In genomic region chr17:49247949-49248348, GRCh38 we compare ENCODE assay signal across 24 cellular contexts. TPM values are rescaled to one million over a fixed set of nuclear protein-coding genes. Genes with fewer than 3 reads are reported as not detected.
DNase-seq lines count a peak whose midpoint lies in the region; ATAC-seq, FAIRE-seq and TF ChIP-seq lines count a peak whose summit lies in the region.
"Had no signal": no experiment of that assay in that cellular context is flagged by ENCODE, and none has a peak within 500 bp of the region (broad histone marks: within the 10 kb centered on the region; RNA-seq: fewer than 3 reads in every experiment).

No MANE protein-coding gene starts in this region.

- intact Hi-C loops in activated naive CD4-positive, alpha-beta T cell treated with anti-CD3 and anti-CD28 coated beads for 36 hours (cut with micrococcal nuclease) = no loop called here
- intact Hi-C loops in MCF 10A (cut with micrococcal nuclease) = no loop called here
- intact Hi-C loops in left ventricle myocardium superior (cut with micrococcal nuclease) = no loop called here

- TF ChIP-seq POLR2A in erythroblast (IDR thresholded peaks at IDR 0.05; ENCODE audit: low read length) = no peak

- no peaks in the 10 kb centered on the region for H3K4me1 Mint-ChIP-seq in activated naive CD4-positive, alpha-beta T cell treated with anti-CD3 and anti-CD28 coated beads, Interleukin-2, amount 50 U/mL, for 24 hours
- H3K4me1 Mint-ChIP-seq in activated naive CD4-positive, alpha-beta T cell treated with anti-CD3 and anti-CD28 coated beads for 36 hours (ENCODE audit: low read depth) = no peaks in the 10 kb centered on the region
- peaks cover 11% of the 10 kb centered on the region for H3K4me1 Mint-ChIP-seq in MCF 10A (ENCODE audit: insufficient read depth, unreplicated experiment)
- H3K4me1 Mint-ChIP-seq: CD4-positive, CD25-positive, alpha-beta regulatory T cell; CD8-positive, alpha-beta memory T cell; GM23338 had no signal

- POLR2A ChIA-PET in MCF 10A (lab: Yijun Ruan, JAX) = no interaction called here

- TF ChIP-seq CTCF in MCF 10A (IDR thresholded peaks at IDR 0.05; ENCODE audit: unreplicated experiment) = no peak

- peak overlapping the region; percentile 5 for H3K27ac Mint-ChIP-seq in activated naive CD4-positive, alpha-beta T cell treated with anti-CD3 and anti-CD28 coated beads, Interleukin-2, amount 50 U/mL, for 24 hours
- H3K27ac Mint-ChIP-seq in activated naive CD4-positive, alpha-beta T cell treated with anti-CD3 and anti-CD28 coated beads for 36 hours = no peak overlapping the region
- no peak overlapping the region for H3K27ac Mint-ChIP-seq in MCF 10A (ENCODE audit: low read depth, unreplicated experiment)
- H3K27ac Mint-ChIP-seq: CD4-positive, CD25-positive, alpha-beta regulatory T cell; CD8-positive, alpha-beta memory T cell; GM23338; HFFc6 had no signal

- CTCF ChIA-PET in activated naive CD4-positive, alpha-beta T cell treated with anti-CD3 and anti-CD28 coated beads for 36 hours (lab: Charles Lee) = no interaction called here
- CTCF ChIA-PET in MCF 10A (lab: Yijun Ruan, JAX) = interaction anchor here (0.6 to 1.2 kb wide), 3 partner anchors 21 to 630 kb away, joined by 3 to 4 read pairs (median 4); no protein-coding TSS in a partner anchor

- no peaks in the 10 kb centered on the region for H3K36me3 Mint-ChIP-seq in activated naive CD4-positive, alpha-beta T cell treated with anti-CD3 and anti-CD28 coated beads, Interleukin-2, amount 50 U/mL, for 24 hours
- no peaks in the 10 kb centered on the region for H3K36me3 Mint-ChIP-seq in activated naive CD4-positive, alpha-beta T cell treated with anti-CD3 and anti-CD28 coated beads for 36 hours (ENCODE audit: low read depth)
- H3K36me3 Mint-ChIP-seq in MCF 10A (ENCODE audit: insufficient read depth, unreplicated experiment) = no peaks in the 10 kb centered on the region
- H3K36me3 Mint-ChIP-seq: CD4-positive, CD25-positive, alpha-beta regulatory T cell had no signal

- H3K4me3 Mint-ChIP-seq in activated naive CD4-positive, alpha-beta T cell treated with anti-CD3 and anti-CD28 coated beads, Interleukin-2, amount 50 U/mL, for 24 hours = no peak overlapping the region
- no peak overlapping the region for H3K4me3 Mint-ChIP-seq in activated naive CD4-positive, alpha-beta T cell treated with anti-CD3 and anti-CD28 coated beads for 36 hours
- H3K4me3 Mint-ChIP-seq in MCF 10A (ENCODE audit: unreplicated experiment) = no peak overlapping the region
- H3K4me3 Mint-ChIP-seq: CD4-positive, CD25-positive, alpha-beta regulatory T cell; CD8-positive, alpha-beta memory T cell; GM23338; HFFc6 had no signal

- peak; percentile 28 for FAIRE-seq in HTR-8/SVneo (lab: Jason Lieb, UNC)
- FAIRE-seq: GM12878, GM19239, H54 had no signal

- DNase-seq in activated naive CD4-positive, alpha-beta T cell treated with anti-CD3 and anti-CD28 coated beads for 36 hours = no peak
- DNase-seq in HTR-8/SVneo (ENCODE audit: insufficient read length, low spot score) = no peak
- DNase-seq in erythroblast (lab: John Stamatoyannopoulos, UW) = peak; percentile 74 to 82
- no peak for DNase-seq in stimulated activated CD4-positive, alpha-beta T cell treated with anti-CD3 and anti-CD28 coated beads, Interleukin-2, amount 100 ng/mL, for 48 hours
- DNase-seq in MCF 10A (ENCODE audit: unreplicated experiment) = no peak
- no peak for DNase-seq in left ventricle myocardium superior
- DNase-seq: 8988T; C1 segment of cervical spinal cord; CD4-positive, CD25-positive, alpha-beta regulatory T cell; CD8-positive, alpha-beta memory T cell; COR-L47; DMS 273 treated with DMSO at 0.1 percent for 48 hours; DMS53; DND-41; EL; HCEC 1CT; HFFc6 had no signal

- ATAC-seq in left ventricle myocardium superior = no peak
- ATAC-seq: GM12878, GM23338 had no signal

- H3K9me3 Mint-ChIP-seq in activated naive CD4-positive, alpha-beta T cell treated with anti-CD3 and anti-CD28 coated beads, Interleukin-2, amount 50 U/mL, for 24 hours = no peaks in the 10 kb centered on the region
- no peaks in the 10 kb centered on the region for H3K9me3 Mint-ChIP-seq in activated naive CD4-positive, alpha-beta T cell treated with anti-CD3 and anti-CD28 coated beads for 36 hours
- H3K9me3 Mint-ChIP-seq in MCF 10A (ENCODE audit: unreplicated experiment) = no peaks in the 10 kb centered on the region
- H3K9me3 Mint-ChIP-seq: CD8-positive, alpha-beta memory T cell; GM23338; HFFc6 had no signal

- no peaks in the 10 kb centered on the region for H3K27me3 Mint-ChIP-seq in activated naive CD4-positive, alpha-beta T cell treated with anti-CD3 and anti-CD28 coated beads, Interleukin-2, amount 50 U/mL, for 24 hours
- peaks cover 7% of the 10 kb centered on the region for H3K27me3 Mint-ChIP-seq in activated naive CD4-positive, alpha-beta T cell treated with anti-CD3 and anti-CD28 coated beads for 36 hours (ENCODE audit: low read depth)
- H3K27me3 Mint-ChIP-seq in MCF 10A (ENCODE audit: insufficient read depth, unreplicated experiment) = no peaks in the 10 kb centered on the region

- BruUV-seq in MCF 10A (replicated peaks; lab: Mats Ljungman, UMichigan) = no TSS peak

RNA-seq across cellular contexts. Expression of gene PHOSPHO1, which starts 17.4 kb away (rescaled TPM):
- total RNA-seq in activated naive CD4-positive, alpha-beta T cell treated with anti-CD3 and anti-CD28 coated beads for 36 hours = not detected
- total RNA-seq in MCF 10A (2022) (not detected in 2 replicates), left ventricle myocardium superior (0.64 TPM)
- total RNA-seq: CD4-positive, CD25-positive, alpha-beta regulatory T cell; CD8-positive, alpha-beta memory T cell; HT1080 had no signal

RNA-seq across cellular contexts. Expression of gene ABI3, which starts 37.4 kb away (rescaled TPM):
- 10 to 100 TPM; 18.7 to 18.9 TPM for total RNA-seq in activated naive CD4-positive, alpha-beta T cell treated with anti-CD3 and anti-CD28 coated beads for 36 hours
- total RNA-seq in MCF 10A (2022) (not detected in 2 replicates), left ventricle myocardium superior (5.6 TPM)

RNA-seq across cellular contexts. Expression of gene GNGT2, which starts 37.6 kb away (rescaled TPM):
- total RNA-seq in activated naive CD4-positive, alpha-beta T cell treated with anti-CD3 and anti-CD28 coated beads for 36 hours = 10 to 100 TPM; 40.3 to 41.3 TPM
- total RNA-seq in MCF 10A (2022) (not detected in 2 replicates), left ventricle myocardium superior (1.2 TPM)
- total RNA-seq: G401, HFFc6 had no signal

Comparison
In these comparisons a context has a peak if more than half of its experiments do, and no peak if none do; other contexts are left out.
1. DNase-seq: peak in erythroblast (2 of 2); none in activated naive CD4-positive, alpha-beta T cell treated with anti-CD3 and anti-CD28 coated beads for 36 hours (single experiment), HTR-8/SVneo (single experiment), stimulated activated CD4-positive, alpha-beta T cell treated with anti-CD3 and anti-CD28 coated beads, Interleukin-2, amount 100 ng/mL, for 48 hours (0 of 2), MCF 10A (single experiment) and left ventricle myocardium superior (single experiment).
2. RNA of gene GNGT2, which starts 37.6 kb away (total RNA-seq): 40.3 to 41.3 TPM in activated naive CD4-positive, alpha-beta T cell treated with anti-CD3 and anti-CD28 coated beads for 36 hours; 1.2 TPM in left ventricle myocardium superior (single experiment) and not detected in MCF 10A; every median in the first group is over 10 times any median in the second.